33 cellular contexts compared by ENCODE assay signal in genomic region chr19:19122902-19123301, GRCh38. TPM values are rescaled to one million over a fixed set of nuclear protein-coding genes. Genes with fewer than 3 reads are reported as not detected.
"Had no signal": no experiment of that assay in that cellular context is flagged by ENCODE, and none has a peak within 500 bp of the region (broad histone marks: within the 10 kb centered on the region; RNA-seq: fewer than 3 reads in every experiment).

No MANE protein-coding gene starts in this region.

- H3K4me3 Mint-ChIP-seq: activated B cell treated with CpG ODN at 0.5 μM for 24 hours; activated CD4-positive, alpha-beta memory T cell treated with anti-CD3 and anti-CD28 coated beads for 36 hours; activated CD4-positive, alpha-beta T cell treated with anti-CD3 and anti-CD28 coated beads, Interleukin-2, amount 10 ng/mL, durations not matched to agents 24 days and 14 days; activated CD8-positive, alpha-beta T cell treated with anti-CD3 and anti-CD28 coated beads for 36 hours; activated naive CD4-positive, alpha-beta T cell treated with anti-CD3 and anti-CD28 coated beads for 36 hours; activated naive CD8-positive, alpha-beta T cell treated with anti-CD3 and anti-CD28 coated beads for 36 hours; activated T-cell treated with anti-CD3 and anti-CD28 coated beads, Interleukin-2, amount 50 U/mL, for 4 hours; activated T-helper 1 cell treated with anti-CD3 and anti-CD28 coated beads, Interleukin-12 subunit alpha, Interleukin-12 subunit beta, Interleukin-2, Interleukin-4 antibody, amounts not matched to agents 30 ng/mL and 10 ng/mL and 1 ng/mL, durations not matched to agents 14 hours and 24 hours and 36 hours; activated T-helper 17 cell treated with anti-CD3 and anti-CD28 coated beads, Interleukin-2, amount 50 U/mL, for 72 hours; T-helper 1 cell treated with Interleukin-12 subunit alpha and Interleukin-12 subunit beta and Interleukin-4 antibody, amounts not matched to agents 30 μg/mL and 1 μg/mL, for 36 hours; T-helper 2 cell treated with Interferon-gamma antibody and Interleukin-4, amounts not matched to agents 5 μg/mL and 100 μg/mL, for 36 hours had no signal

- H3K27ac Mint-ChIP-seq: activated B cell treated with CpG ODN at 0.5 μM for 24 hours; activated CD4-positive, alpha-beta memory T cell treated with anti-CD3 and anti-CD28 coated beads for 36 hours; activated CD4-positive, alpha-beta T cell treated with anti-CD3 and anti-CD28 coated beads, Interleukin-2, amount 10 ng/mL, durations not matched to agents 24 days and 14 days; activated CD8-positive, alpha-beta T cell treated with anti-CD3 and anti-CD28 coated beads for 36 hours; activated naive CD4-positive, alpha-beta T cell treated with anti-CD3 and anti-CD28 coated beads for 36 hours; activated naive CD4-positive, alpha-beta T cell treated with anti-CD3 and anti-CD28 coated beads, Interleukin-2, amount 50 U/mL, for 72 hours; activated naive CD8-positive, alpha-beta T cell treated with anti-CD3 and anti-CD28 coated beads for 36 hours; activated T-helper 1 cell treated with anti-CD3 and anti-CD28 coated beads, Interleukin-12 subunit alpha, Interleukin-12 subunit beta, Interleukin-2, Interleukin-4 antibody, amounts not matched to agents 30 ng/mL and 10 ng/mL and 1 ng/mL, durations not matched to agents 14 hours and 24 hours and 36 hours; activated T-helper 17 cell treated with anti-CD3 and anti-CD28 coated beads, Interleukin-2, amount 50 U/mL, for 72 hours; T-helper 1 cell treated with Interleukin-12 subunit alpha and Interleukin-12 subunit beta and Interleukin-4 antibody, amounts not matched to agents 30 μg/mL and 1 μg/mL, for 36 hours; T-helper 2 cell treated with Interferon-gamma antibody and Interleukin-4, amounts not matched to agents 5 μg/mL and 100 μg/mL, for 36 hours had no signal

- H3K4me3 ChIP-seq: adrenal gland, body of pancreas, breast epithelium had no signal

- H3K9me3 Mint-ChIP-seq: activated CD4-positive, alpha-beta T cell treated with anti-CD3 and anti-CD28 coated beads, Interleukin-2, amount 10 ng/mL, durations not matched to agents 24 days and 14 days had no signal

- H3K27ac ChIP-seq: adrenal gland, body of pancreas, brain microvascular endothelial cell, breast epithelium, VCaP had no signal

- ATAC-seq: activated CD8-positive, alpha-beta T cell treated with anti-CD3 and anti-CD28 coated beads for 36 hours; activated naive CD4-positive, alpha-beta T cell treated with anti-CD3 and anti-CD28 coated beads, Interleukin-2, amount 50 U/mL, for 72 hours; activated T-cell treated with anti-CD3 and anti-CD28 coated beads, Interleukin-2, amount 50 U/mL, for 4 hours; activated T-helper 17 cell treated with anti-CD3 and anti-CD28 coated beads, Interleukin-2, amount 50 U/mL, for 72 hours; body of pancreas had no signal

- H3K4me1 ChIP-seq: adrenal gland, body of pancreas, breast epithelium had no signal

- DNase-seq: activated B cell treated with CpG ODN at 0.5 μM for 24 hours; activated CD4-positive, alpha-beta memory T cell treated with anti-CD3 and anti-CD28 coated beads for 36 hours; activated CD4-positive, alpha-beta T cell treated with anti-CD3 and anti-CD28 coated beads for 4 hours; activated CD4-positive, alpha-beta T cell treated with anti-CD3 and anti-CD28 coated beads, Interleukin-2, amount 10 ng/mL, durations not matched to agents 24 days and 14 days; activated CD4-positive, alpha-beta T cell treated with anti-CD3 and anti-CD28 coated beads, Interleukin-2, amount 50 U/mL, for 1 hour; activated CD4-positive, alpha-beta T cell treated with anti-CD3 and anti-CD28 coated beads, Interleukin-2, amount 50 U/mL, for 4 hours; activated CD4-positive, CD25-positive, alpha-beta regulatory T cell treated with anti-CD3 and anti-CD28 coated beads, Interleukin-2, amount 50 U/mL, for 72 hours; activated CD8-positive, alpha-beta memory T cell treated with anti-CD3 and anti-CD28 coated beads, Interleukin-2, amount 50 U/mL, for 4 hours; activated CD8-positive, alpha-beta T cell treated with anti-CD3 and anti-CD28 coated beads for 36 hours; activated effector memory CD4-positive, alpha-beta T cell treated with anti-CD3 and anti-CD28 coated beads, Interleukin-2, amount 50 U/mL, for 16 hours; activated gamma-delta T cell treated with Interleukin-2 at 50 U/mL for 16 hours; activated naive CD4-positive, alpha-beta T cell; activated naive CD4-positive, alpha-beta T cell treated with anti-CD3 and anti-CD28 coated beads for 36 hours; activated naive CD4-positive, alpha-beta T cell treated with anti-CD3 and anti-CD28 coated beads, Interleukin-2, amount 50 U/mL, for 16 hours; activated naive CD8-positive, alpha-beta T cell treated with anti-CD3 and anti-CD28 coated beads for 36 hours; activated T-cell treated with anti-CD3 and anti-CD28 coated beads for 4 hours; activated T-cell treated with anti-CD3 and anti-CD28 coated beads, Interleukin-2, amount 50 U/mL, for 1 hour; activated T-cell treated with anti-CD3 and anti-CD28 coated beads, Interleukin-2, amount 50 U/mL, for 4 hours; adrenal gland; amniotic stem cell; aorta; body of pancreas; brain microvascular endothelial cell; central memory CD4-positive, alpha-beta T cell; T-helper 2 cell; T-helper 9 cell had no signal

- H3K4me1 Mint-ChIP-seq: activated B cell treated with CpG ODN at 0.5 μM for 24 hours; activated CD4-positive, alpha-beta T cell treated with anti-CD3 and anti-CD28 coated beads, Interleukin-2, amount 10 ng/mL, durations not matched to agents 24 days and 14 days; activated naive CD8-positive, alpha-beta T cell treated with anti-CD3 and anti-CD28 coated beads for 36 hours; activated T-helper 17 cell treated with anti-CD3 and anti-CD28 coated beads, Interleukin-2, amount 50 U/mL, for 72 hours had no signal

- H3K9me3 ChIP-seq: adrenal gland, body of pancreas, breast epithelium had no signal

- H3K27me3 ChIP-seq: adrenal gland, body of pancreas, brain microvascular endothelial cell, breast epithelium had no signal

- H3K36me3 ChIP-seq: adrenal gland, breast epithelium had no signal

- H3K27me3 Mint-ChIP-seq: activated B cell treated with CpG ODN at 0.5 μM for 24 hours; activated CD4-positive, alpha-beta memory T cell treated with anti-CD3 and anti-CD28 coated beads for 36 hours; activated CD4-positive, alpha-beta T cell treated with anti-CD3 and anti-CD28 coated beads, Interleukin-2, amount 10 ng/mL, durations not matched to agents 24 days and 14 days; activated CD8-positive, alpha-beta T cell treated with anti-CD3 and anti-CD28 coated beads for 36 hours; activated naive CD8-positive, alpha-beta T cell treated with anti-CD3 and anti-CD28 coated beads for 36 hours; activated T-helper 17 cell treated with anti-CD3 and anti-CD28 coated beads, Interleukin-2, amount 50 U/mL, for 72 hours had no signal

RNA-seq across cellular contexts. Expression of gene MEF2B, which starts 47.2 kb away (rescaled TPM):
- total RNA-seq: body of pancreas had no signal
